In the genomic region with DNA sequence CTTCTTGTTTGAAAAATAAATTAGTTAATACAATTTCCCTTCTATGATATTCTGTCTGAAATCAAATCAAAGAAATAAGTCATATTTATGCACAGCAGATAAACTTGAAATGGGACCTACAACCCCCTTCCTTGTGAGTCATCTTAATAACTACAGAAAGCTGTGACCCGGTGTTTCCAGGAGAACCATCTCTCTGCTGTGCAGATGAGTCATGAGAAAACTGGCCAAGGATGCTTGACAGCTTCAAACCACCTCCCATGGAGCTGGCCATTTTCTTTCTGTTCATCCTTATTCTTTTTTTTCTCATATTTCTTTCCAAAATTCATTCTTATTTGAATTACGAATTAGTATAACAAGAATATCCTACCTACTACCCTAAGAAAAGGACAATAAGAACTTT, we compare ENCODE assay signal across 9 cellular contexts. TPM values are rescaled to one million over a fixed set of nuclear protein-coding genes. Genes with fewer than 3 reads are reported as not detected.
DNase-seq lines count a peak whose midpoint lies in the region; ATAC-seq and TF ChIP-seq lines count a peak whose summit lies in the region.
"Had no signal": no experiment of that assay in that cellular context is flagged by ENCODE, and none has a peak within 500 bp of the region (broad histone marks: within the 10 kb centered on the region; RNA-seq: fewer than 3 reads in every experiment).

No MANE protein-coding gene starts in this region.

- in situ Hi-C loops in ACHN (cut with HindIII; ENCODE audit: low pct_ligation_motif_present, low pct_unique_long_range_greater_than_20kb, low sequenced_read_pairs) = no loop called here

- DNase-seq in ACHN (peak; percentile 63), HCT116 (ENCODE audit: low read depth, low spot score) (peak; percentile 49), kidney tubule cell (ENCODE audit: low spot score) (peak; percentile 89), mesothelial cell of epicardium (ENCODE audit: low spot score in 2 of 2, unreplicated experiment in 2 of 2) (no peak), left ventricle myocardium superior (no peak), GM19238 (ENCODE audit: insufficient read length, low spot score) (no peak)
- DNase-seq in activated naive CD8-positive, alpha-beta T cell treated with anti-CD3 and anti-CD28 coated beads, Interleukin-2, amount 10 ng/mL, durations not matched to agents 7 days and 5 days = no peak
- DNase-seq: right cardiac atrium had no signal

- no peak overlapping the region for H3K4me3 Mint-ChIP-seq in activated naive CD8-positive, alpha-beta T cell treated with anti-CD3 and anti-CD28 coated beads, Interleukin-2, amount 10 ng/mL, durations not matched to agents 7 days and 5 days
- no peak overlapping the region for H3K4me3 Mint-ChIP-seq in mesothelial cell of epicardium

- no peaks in the 10 kb centered on the region for H3K27me3 ChIP-seq in HCT116 (ENCODE audit: insufficient read depth, low read length)

- RAD21 ChIA-PET in HCT116 (lab: Charles Lee; ENCODE audit: low non-redundant PET in 1 of 2, low total read pairs in 2 of 2, uncharacterized antibody in 2 of 2, unreplicated experiment in 2 of 2) = no interaction called here

- H3K36me3 ChIP-seq in HCT116 (ENCODE audit: control insufficient read depth in 1 of 2, insufficient read depth in 2 of 2, low read length in 2 of 2) = no peaks in the 10 kb centered on the region

- H3K27me3 Mint-ChIP-seq in activated naive CD8-positive, alpha-beta T cell treated with anti-CD3 and anti-CD28 coated beads, Interleukin-2, amount 10 ng/mL, durations not matched to agents 7 days and 5 days = peaks cover 7% of the 10 kb centered on the region
- H3K27me3 Mint-ChIP-seq in mesothelial cell of epicardium (ENCODE audit: low read depth) = no peaks in the 10 kb centered on the region

- H3K9me3 ChIP-seq in HCT116 (ENCODE audit: control insufficient read depth in 1 of 2, insufficient read depth in 1 of 2, low read depth in 1 of 2, low read length in 2 of 2) = no peaks in the 10 kb centered on the region

- no peaks in the 10 kb centered on the region for H3K36me3 Mint-ChIP-seq in activated naive CD8-positive, alpha-beta T cell treated with anti-CD3 and anti-CD28 coated beads, Interleukin-2, amount 10 ng/mL, durations not matched to agents 7 days and 5 days
- H3K36me3 Mint-ChIP-seq in mesothelial cell of epicardium = no peaks in the 10 kb centered on the region

- no peaks in the 10 kb centered on the region for H3K79me2 ChIP-seq in HCT116 (ENCODE audit: insufficient read depth, low read length)

- no TSS peak for BruUV-seq in HCT116 (replicated peaks; lab: Mats Ljungman, UMichigan)

- peaks cover 0 to 12% of the 10 kb centered on the region in 2 experiments; a peak in 2 of 4 replicates for H3K4me1 ChIP-seq in HCT116 (ENCODE audit: control insufficient read depth in 1 of 2, insufficient read depth in 2 of 2, low read length in 2 of 2)

- TF ChIP-seq CTCF in HCT116 (IDR thresholded peaks at IDR 0.05 in 2 of 3, conservative IDR thresholded peaks at IDR 0.05 in 1 of 3; ENCODE audit: borderline replicate concordance in 1 of 3, insufficient read depth in 1 of 3, low read depth in 2 of 3, low read length in 2 of 3) (no peak), mesothelial cell of epicardium (IDR thresholded peaks at IDR 0.05; ENCODE audit: unreplicated experiment) (no peak)

- no peak overlapping the region for H3K27ac ChIP-seq in HCT116 (ENCODE audit: low read depth, low read length)

- no peak overlapping the region for H3K4me3 ChIP-seq in HCT116 (replicated peaks in 1 of 2; ENCODE audit: low read depth in 1 of 2, low read length in 2 of 2)

- POLR2A ChIA-PET in HCT116 (lab: Charles Lee) = no interaction called here
- POLR2A ChIA-PET in activated naive CD8-positive, alpha-beta T cell treated with anti-CD3 and anti-CD28 coated beads, Interleukin-2, amount 10 ng/mL, durations not matched to agents 7 days and 5 days (lab: Charles Lee) = no interaction called here

- no peak for TF ChIP-seq POLR2A in HCT116 (IDR thresholded peaks at IDR 0.05; ENCODE audit: borderline replicate concordance, extremely low read depth, insufficient read depth, insufficient read length)

- H3K4me1 Mint-ChIP-seq in activated naive CD8-positive, alpha-beta T cell treated with anti-CD3 and anti-CD28 coated beads, Interleukin-2, amount 10 ng/mL, durations not matched to agents 7 days and 5 days = peaks cover 3% of the 10 kb centered on the region
- peaks cover 7% of the 10 kb centered on the region for H3K4me1 Mint-ChIP-seq in mesothelial cell of epicardium

- H3K9me3 Mint-ChIP-seq in activated naive CD8-positive, alpha-beta T cell treated with anti-CD3 and anti-CD28 coated beads, Interleukin-2, amount 10 ng/mL, durations not matched to agents 7 days and 5 days = peaks cover 2% of the 10 kb centered on the region
- peaks cover 3% of the 10 kb centered on the region for H3K9me3 Mint-ChIP-seq in mesothelial cell of epicardium

- H3K27ac Mint-ChIP-seq in activated naive CD8-positive, alpha-beta T cell treated with anti-CD3 and anti-CD28 coated beads, Interleukin-2, amount 10 ng/mL, durations not matched to agents 7 days and 5 days = no peak overlapping the region
- H3K27ac Mint-ChIP-seq in mesothelial cell of epicardium = no peak overlapping the region

- ATAC-seq in HCT116 (peak; percentile 71; the same call in 1 of the 2 replicates), left ventricle myocardium superior (no peak), GM21390 (IDR thresholded peaks at IDR 0.05; ENCODE audit: unreplicated experiment) (no peak)
- ATAC-seq in activated naive CD8-positive, alpha-beta T cell treated with anti-CD3 and anti-CD28 coated beads, Interleukin-2, amount 10 ng/mL, durations not matched to agents 7 days and 5 days (ENCODE audit: low read depth) = peak; percentile 39
- ATAC-seq: right cardiac atrium had no signal

- peak overlapping the region; percentile 17; the same call in 1 of the 2 replicates for H3K4me2 ChIP-seq in HCT116 (ENCODE audit: low read length)

- no peaks in the 10 kb centered on the region for H3K9me2 ChIP-seq in HCT116 (ENCODE audit: insufficient read depth)

- no peak for TF ChIP-seq RAD21 in HCT116 (IDR thresholded peaks at IDR 0.05; ENCODE audit: low read depth)

- H2AFZ ChIP-seq in HCT116 (ENCODE audit: low read depth, low read length, poor library complexity, severe bottlenecking) = no peak overlapping the region

- no peaks in the 10 kb centered on the region for H4K20me1 ChIP-seq in HCT116 (ENCODE audit: insufficient read depth)

- intact Hi-C loops in HCT116 (cut with micrococcal nuclease) (no loop called here), left ventricle myocardium superior (cut with micrococcal nuclease) (no loop called here)

- CTCF ChIA-PET in HCT116 (lab: Charles Lee) = no interaction called here

- no peak overlapping the region for H3K9ac ChIP-seq in HCT116 (ENCODE audit: low read length)

TF ChIP-seq in HCT116, 20 proteins besides CTCF, POLR2A, EP300 and RAD21 (continues in another document):
- TF ChIP-seq JUND (IDR thresholded peaks at IDR 0.05) (peak; percentile 85), SRF (IDR thresholded peaks at IDR 0.05; ENCODE audit: low read depth) (no peak), CBX3 (IDR thresholded peaks at IDR 0.05; ENCODE audit: low read depth) (peak; percentile 69), ZNF274 (IDR thresholded peaks at IDR 0.05; ENCODE audit: low read depth, low read length) (no peak), ELF1 (IDR thresholded peaks at IDR 0.05; ENCODE audit: borderline replicate concordance, low read depth) (no peak), POLR2AphosphoS5 (IDR thresholded peaks at IDR 0.05; ENCODE audit: low read depth, low read length) (no peak), CEBPB (IDR thresholded peaks at IDR 0.05; ENCODE audit: low read depth) (no peak; the same call in 1 of the 2 replicates), FOSL1 (IDR thresholded peaks at IDR 0.05; ENCODE audit: low read depth) (peak; percentile 84), EGR1 (IDR thresholded peaks at IDR 0.05; ENCODE audit: low read depth) (no peak), SP1 (IDR thresholded peaks at IDR 0.05; ENCODE audit: low read depth) (peak; percentile 42; the same call in 1 of the 2 replicates), EZH2 (IDR thresholded peaks at IDR 0.05) (no peak), YY1 (IDR thresholded peaks at IDR 0.05; ENCODE audit: extremely low read depth, insufficient replicate concordance, low read depth, low read length) (no peak), ZFX (IDR thresholded peaks at IDR 0.05) (no peak), SIN3A (IDR thresholded peaks at IDR 0.05; ENCODE audit: low read depth) (no peak), TCF7L2 (IDR thresholded peaks at IDR 0.05; ENCODE audit: borderline replicate concordance, extremely low read depth, insufficient read depth, insufficient read length) (peak; percentile 15)
- TF ChIP-seq, protein P1, sequence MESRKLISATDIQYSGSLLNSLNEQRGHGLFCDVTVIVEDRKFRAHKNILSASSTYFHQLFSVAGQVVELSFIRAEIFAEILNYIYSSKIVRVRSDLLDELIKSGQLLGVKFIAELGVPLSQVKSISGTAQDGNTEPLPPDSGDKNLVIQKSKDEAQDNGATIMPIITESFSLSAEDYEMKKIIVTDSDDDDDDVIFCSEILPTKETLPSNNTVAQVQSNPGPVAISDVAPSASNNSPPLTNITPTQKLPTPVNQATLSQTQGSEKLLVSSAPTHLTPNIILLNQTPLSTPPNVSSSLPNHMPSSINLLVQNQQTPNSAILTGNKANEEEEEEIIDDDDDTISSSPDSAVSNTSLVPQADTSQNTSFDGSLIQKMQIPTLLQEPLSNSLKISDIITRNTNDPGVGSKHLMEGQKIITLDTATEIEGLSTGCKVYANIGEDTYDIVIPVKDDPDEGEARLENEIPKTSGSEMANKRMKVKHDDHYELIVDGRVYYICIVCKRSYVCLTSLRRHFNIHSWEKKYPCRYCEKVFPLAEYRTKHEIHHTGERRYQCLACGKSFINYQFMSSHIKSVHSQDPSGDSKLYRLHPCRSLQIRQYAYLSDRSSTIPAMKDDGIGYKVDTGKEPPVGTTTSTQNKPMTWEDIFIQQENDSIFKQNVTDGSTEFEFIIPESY (IDR thresholded peaks at IDR 0.05; ENCODE audit: extremely low read depth, insufficient replicate concordance, low read length) = no peak
- TF ChIP-seq, protein P2, sequence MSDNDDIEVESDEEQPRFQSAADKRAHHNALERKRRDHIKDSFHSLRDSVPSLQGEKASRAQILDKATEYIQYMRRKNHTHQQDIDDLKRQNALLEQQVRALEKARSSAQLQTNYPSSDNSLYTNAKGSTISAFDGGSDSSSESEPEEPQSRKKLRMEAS (IDR thresholded peaks at IDR 0.05) = no peak
- TF ChIP-seq, protein P3, sequence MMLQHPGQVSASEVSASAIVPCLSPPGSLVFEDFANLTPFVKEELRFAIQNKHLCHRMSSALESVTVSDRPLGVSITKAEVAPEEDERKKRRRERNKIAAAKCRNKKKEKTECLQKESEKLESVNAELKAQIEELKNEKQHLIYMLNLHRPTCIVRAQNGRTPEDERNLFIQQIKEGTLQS (IDR thresholded peaks at IDR 0.05) = no peak

RNA-seq across cellular contexts. Expression of a gene that starts 43.4 kb away (rescaled TPM):
- total RNA-seq in HCT116 (2021; ENCODE audit: unreplicated experiment) (0.86 TPM), mesothelial cell of epicardium (14.2 to 15.4 TPM (median 15.3 TPM) in 3 replicates), left ventricle myocardium superior (4.1 TPM)
- 0.40 and 1.8 TPM in 2 replicates for polyA plus RNA-seq in HCT116 (2012)
- total RNA-seq in activated naive CD8-positive, alpha-beta T cell treated with anti-CD3 and anti-CD28 coated beads, Interleukin-2, amount 10 ng/mL, durations not matched to agents 7 days and 5 days = 1 to 10 TPM; 1.2 TPM

Comparison
In these comparisons a context has a peak if more than half of its experiments do, and no peak if none do; other contexts are left out.
1. DNase-seq: peak in ACHN (single experiment), HCT116 (single experiment) and kidney tubule cell (single experiment); none in activated naive CD8-positive, alpha-beta T cell treated with anti-CD3 and anti-CD28 coated beads, Interleukin-2, amount 10 ng/mL, durations not matched to agents 7 days and 5 days (single experiment), mesothelial cell of epicardium (0 of 2), left ventricle myocardium superior (single experiment) and GM19238 (single experiment).
2. ATAC-seq: peak in HCT116 (single experiment) and activated naive CD8-positive, alpha-beta T cell treated with anti-CD3 and anti-CD28 coated beads, Interleukin-2, amount 10 ng/mL, durations not matched to agents 7 days and 5 days (single experiment); none in left ventricle myocardium superior (single experiment) and GM21390 (single experiment).